Comparison of ENCODE assay signal across 13 cellular contexts in genomic region chr17:81408049-81408448, GRCh38. TPM values are rescaled to one million over a fixed set of nuclear protein-coding genes. Genes with fewer than 3 reads are reported as not detected.
A peak's percentile ranks its signal among the peaks of the same experiment; 100 is the strongest.
DNase-seq lines count a peak whose midpoint lies in the region; ATAC-seq and TF ChIP-seq lines count a peak whose summit lies in the region.
"Had no signal": no experiment of that assay in that cellular context is flagged by ENCODE, and none has a peak within 500 bp of the region (broad histone marks: within the 10 kb centered on the region; RNA-seq: fewer than 3 reads in every experiment).

No MANE protein-coding gene starts in this region.

- H3K36me3 ChIP-seq in A673 (ENCODE audit: insufficient read depth, low read length, poor library complexity, severe bottlenecking) (no peaks in the 10 kb centered on the region), KOPT-K1 (ENCODE audit: insufficient read depth, low read length) (peaks cover 49% of the 10 kb centered on the region), mesenchymal stem cell (ENCODE audit: control insufficient read depth in 1 of 2, insufficient read depth in 2 of 2, low read depth in 1 of 2, low read length in 2 of 2) (peaks cover 0 to 25% of the 10 kb centered on the region in 2 experiments), neuronal stem cell (replicated peaks in 1 of 2; ENCODE audit: control insufficient read depth in 2 of 2, insufficient read depth in 2 of 2, low read length in 2 of 2) (peaks cover 6 to 11% of the 10 kb centered on the region in 2 donors), gastroesophageal sphincter (no peaks in the 10 kb centered on the region)

- H2BK5ac ChIP-seq in mesenchymal stem cell (ENCODE audit: low read depth, low read length, poor library complexity, severe bottlenecking) (no peak overlapping the region), neuronal stem cell (ENCODE audit: low read length) (peak overlapping the region; percentile 29)

- H2BK15ac ChIP-seq in mesenchymal stem cell (ENCODE audit: low read depth, poor library complexity, severe bottlenecking) (no peak overlapping the region), neuronal stem cell (ENCODE audit: low read length) (no peak overlapping the region)

- no peak for DNase-seq in A673 (ENCODE audit: low spot score)
- DNase-seq in mesenchymal stem cell: no peak
- DNase-seq in neuronal stem cell (ENCODE audit: low spot score): no peak
- no peak for DNase-seq in activated T-cell treated with anti-CD3 and anti-CD28 coated beads, Interleukin-2, amount 50 U/mL, for 48 hours
- no peak for DNase-seq in GM19238 (ENCODE audit: insufficient read length, low spot score)
- DNase-seq: Calu3; CD4-positive, CD25-positive, alpha-beta regulatory T cell; DMS 273 treated with DMSO at 0.1 percent for 48 hours; GM23248; H7 had no signal

- H3K9ac ChIP-seq in mesenchymal stem cell (ENCODE audit: low read length): no peak overlapping the region
- H3K9ac ChIP-seq in neuronal stem cell (ENCODE audit: low read depth, low read length, poor library complexity): no peak overlapping the region
- H3K9ac ChIP-seq: GM23248 had no signal

- POLR2A ChIA-PET in A673 (lab: Charles Lee; ENCODE audit: low non-redundant PET): no interaction called here

- no peak overlapping the region for H2AK5ac ChIP-seq in mesenchymal stem cell (ENCODE audit: low read length, severe bottlenecking)
- peak overlapping the region; percentile 24 for H2AK5ac ChIP-seq in neuronal stem cell (ENCODE audit: low read depth, low read length)

- H3K4me1 ChIP-seq in A673 (ENCODE audit: insufficient read depth, low read length, poor library complexity, severe bottlenecking) (peaks cover 90% of the 10 kb centered on the region), mesenchymal stem cell (ENCODE audit: control insufficient read depth, insufficient read depth, low read depth, low read length) (peaks cover 71% of the 10 kb centered on the region), neuronal stem cell (ENCODE audit: control insufficient read depth in 2 of 2, insufficient read depth in 1 of 2, low read depth in 1 of 2, low read length in 2 of 2) (peaks cover 32 to 35% of the 10 kb centered on the region in 2 donors), gastroesophageal sphincter (peaks cover 7 to 100% (median 47%) of the 10 kb centered on the region in 3 donors)

- 79% methylated on average over 14 of the region's 14 CpGs for WGBS in mesenchymal stem cell
- no CpG with 5 or more reads among the region's 14 CpGs for WGBS in neuronal stem cell (ENCODE audit: extremely low coverage in 2 of 2, insufficient read length in 2 of 2, insufficient replicate concordance in 1 of 2), 2 donors
- 100% methylated on average over 2 of the region's 14 CpGs for WGBS in gastroesophageal sphincter (ENCODE audit: low coverage in 1 of 2), 2 donors

- no TSS peak for BruUV-seq in A673 (replicated peaks; lab: Mats Ljungman, UMichigan)

- H2AFZ ChIP-seq in mesenchymal stem cell (ENCODE audit: low read depth, low read length): no peak overlapping the region
- no peak overlapping the region for H2AFZ ChIP-seq in neuronal stem cell (ENCODE audit: low read length)
- H2AFZ ChIP-seq: GM23248 had no signal

- H3K27me3 ChIP-seq in A673 (replicated peaks; ENCODE audit: insufficient read depth, low read depth, low read length, poor library complexity) (no peaks in the 10 kb centered on the region), mesenchymal stem cell (ENCODE audit: control insufficient read depth in 1 of 2, insufficient read depth in 1 of 2, low read length in 2 of 2) (no peaks in the 10 kb centered on the region), neuronal stem cell (ENCODE audit: control insufficient read depth in 3 of 3, insufficient read depth in 3 of 3, low read depth in 1 of 3, low read length in 3 of 3) (peaks cover 0 to 3% (median 0%) of the 10 kb centered on the region in 3 experiments), gastroesophageal sphincter (no peaks in the 10 kb centered on the region)

- H3K23ac ChIP-seq in mesenchymal stem cell (ENCODE audit: low read length in 2 of 2) (no peak overlapping the region), neuronal stem cell (ENCODE audit: low read depth, low read length, poor library complexity) (peak overlapping the region; percentile 40)

- no peak for ATAC-seq in HG02798 (IDR thresholded peaks at IDR 0.05; ENCODE audit: poor library complexity, unreplicated experiment)
- no peak for ATAC-seq in gastroesophageal sphincter

- H2BK12ac ChIP-seq in mesenchymal stem cell (ENCODE audit: low read length in 2 of 2): peak overlapping the region in 1 of 2 experiments; percentile 68
- H2BK12ac ChIP-seq in neuronal stem cell (ENCODE audit: low read length): no peak overlapping the region

- no peak overlapping the region for H3K4me2 ChIP-seq in mesenchymal stem cell (ENCODE audit: low read length, poor library complexity, severe bottlenecking)
- no peak overlapping the region for H3K4me2 ChIP-seq in neuronal stem cell (ENCODE audit: insufficient read depth, low read length, poor library complexity, severe bottlenecking)

- H3K4me3 ChIP-seq in A673 (ENCODE audit: low read depth, low read length, poor library complexity, severe bottlenecking) (no peak overlapping the region), mesenchymal stem cell (ENCODE audit: insufficient read depth in 1 of 2, low read depth in 1 of 2, low read length in 2 of 2) (no peak overlapping the region), neuronal stem cell (ENCODE audit: low read length in 2 of 2) (no peak overlapping the region), gastroesophageal sphincter (no peak overlapping the region)
- H3K4me3 ChIP-seq: GM23248 had no signal

- no peaks in the 10 kb centered on the region for H3K9me3 ChIP-seq in A673 (ENCODE audit: low read depth, low read length, poor library complexity, severe bottlenecking)
- H3K9me3 ChIP-seq in KOPT-K1 (ENCODE audit: insufficient read depth, low read length, poor library complexity, severe bottlenecking): no peaks in the 10 kb centered on the region
- no peaks in the 10 kb centered on the region for H3K9me3 ChIP-seq in mesenchymal stem cell (ENCODE audit: control insufficient read depth, low read length)
- H3K9me3 ChIP-seq in neuronal stem cell (replicated peaks in 1 of 2; ENCODE audit: control insufficient read depth in 2 of 2, insufficient read depth in 1 of 2, low read depth in 1 of 2, low read length in 2 of 2): no peaks in the 10 kb centered on the region
- H3K9me3 ChIP-seq in gastroesophageal sphincter: no peaks in the 10 kb centered on the region

- intact Hi-C loops in A673 (cut with micrococcal nuclease; ENCODE audit: unreplicated experiment): no loop called here

- CTCF ChIA-PET in A673 (lab: Charles Lee): no interaction called here

- no peak for TF ChIP-seq EP300 in gastroesophageal sphincter (IDR thresholded peaks at IDR 0.05)

- H3K4ac ChIP-seq in mesenchymal stem cell (ENCODE audit: low read depth in 1 of 2, low read length in 2 of 2) (peak overlapping the region in 1 of 2 experiments; percentile 9), neuronal stem cell (ENCODE audit: low read length) (no peak overlapping the region)

- H3K18ac ChIP-seq in mesenchymal stem cell (ENCODE audit: low read depth in 1 of 2, low read length in 2 of 2): peak overlapping the region in 1 of 2 experiments; percentile 37
- peak overlapping the region; percentile 35 for H3K18ac ChIP-seq in neuronal stem cell (ENCODE audit: low read length)

- TF ChIP-seq CTCF in A673 (conservative IDR thresholded peaks at IDR 0.05; ENCODE audit: low read depth, low read length) (no peak), gastroesophageal sphincter (IDR thresholded peaks at IDR 0.05) (no peak)

- H2BK120ac ChIP-seq in mesenchymal stem cell (ENCODE audit: low read depth, low read length) (no peak overlapping the region), neuronal stem cell (ENCODE audit: low read depth, low read length) (no peak overlapping the region)

- no peak overlapping the region for H4K91ac ChIP-seq in mesenchymal stem cell (ENCODE audit: low read length)
- no peak overlapping the region for H4K91ac ChIP-seq in neuronal stem cell (ENCODE audit: low read depth, low read length, poor library complexity)

- H3K79me1 ChIP-seq in mesenchymal stem cell (replicated peaks; ENCODE audit: low read length, poor library complexity, severe bottlenecking) (peaks cover 53% of the 10 kb centered on the region), neuronal stem cell (ENCODE audit: low read depth, low read length) (peaks cover 25% of the 10 kb centered on the region)

- peak overlapping the region in 1 of 2 experiments; percentile 79 for H3K14ac ChIP-seq in mesenchymal stem cell (ENCODE audit: low read length in 2 of 2)
- no peak overlapping the region for H3K14ac ChIP-seq in neuronal stem cell (ENCODE audit: low read length)

- H3K27ac ChIP-seq in A673 (ENCODE audit: low read depth, low read length, poor library complexity, severe bottlenecking) (peak overlapping the region; percentile 100), KOPT-K1 (ENCODE audit: low read depth, low read length, poor library complexity, severe bottlenecking) (peak overlapping the region; percentile 64), mesenchymal stem cell (ENCODE audit: low read length, poor library complexity, severe bottlenecking) (no peak overlapping the region), neuronal stem cell (replicated peaks; ENCODE audit: low read length) (no peak overlapping the region), gastroesophageal sphincter (no peak overlapping the region)
- H3K27ac ChIP-seq: GM23248 had no signal

- H4K8ac ChIP-seq in mesenchymal stem cell (ENCODE audit: low read length) (peak overlapping the region; percentile 38), neuronal stem cell (ENCODE audit: low read depth, low read length) (no peak overlapping the region)

- no peak for TF ChIP-seq POLR2A in gastroesophageal sphincter (IDR thresholded peaks at IDR 0.05)

RNA-seq across cellular contexts. Expression of gene BAHCC1, which starts 12.8 kb away (rescaled TPM):
- total RNA-seq in A673 (2021) (74.2 and 80.6 TPM in 2 replicates), gastroesophageal sphincter (10 to 100 TPM; 17.5 to 34.3 (median 19.5) TPM)
- polyA plus RNA-seq in mesenchymal stem cell (2013, experiment 1 of 2): 8.3 TPM
- polyA plus RNA-seq in mesenchymal stem cell (2013, experiment 2 of 2): 8.6 TPM
- 15.9 TPM for polyA plus RNA-seq in neuronal stem cell (2013, experiment 1 of 2)
- polyA plus RNA-seq in neuronal stem cell (2013, experiment 2 of 2): 17.5 TPM
- polyA plus RNA-seq: CD4-positive, CD25-positive, alpha-beta regulatory T cell had no signal

Comparison
In these comparisons a context has a peak if more than half of its experiments do, and no peak if none do; other contexts are left out.
1. H3K27ac ChIP-seq: peak in A673 (single experiment) and KOPT-K1 (single experiment); none in mesenchymal stem cell (single experiment), neuronal stem cell (single experiment) and gastroesophageal sphincter (0 of 4).